ENCODE assay signal across 20 cellular contexts in genomic region chr10:71094712-71095390, GRCh38.
DNase-seq lines count a peak whose midpoint lies in the region; ATAC-seq and TF ChIP-seq lines count a peak whose summit lies in the region.
"Had no signal": no experiment of that assay in that cellular context is flagged by ENCODE, and none has a peak within 500 bp of the region (broad histone marks: within the 10 kb centered on the region; RNA-seq: fewer than 3 reads in every experiment).

No MANE protein-coding gene starts in this region.

- POLR2A ChIA-PET in Caco-2 (lab: Charles Lee) = no interaction called here

- no peak overlapping the region for H3K27ac ChIP-seq in epithelial cell of prostate
- H3K27ac ChIP-seq: BLaER1, lower lobe of right lung, tibial nerve had no signal

- TF ChIP-seq CTCF in Caco-2 (IDR thresholded peaks at IDR 0.05; ENCODE audit: insufficient read depth in 1 of 2, low read depth in 1 of 2, low read length in 1 of 2, severe bottlenecking in 1 of 2, unreplicated experiment in 1 of 2) = no peak

- no TSS peak for BruUV-seq in Caco-2 (replicated peaks; lab: Mats Ljungman, UMichigan)

- no peaks in the 10 kb centered on the region for H3K9me3 ChIP-seq in Caco-2
- H3K9me3 ChIP-seq: lower lobe of right lung, tibial nerve had no signal

- H3K4me1 ChIP-seq in Caco-2 = no peaks in the 10 kb centered on the region
- H3K4me1 ChIP-seq: BLaER1, lower lobe of right lung, tibial nerve had no signal

- CTCF ChIA-PET in Caco-2 (lab: Charles Lee) = interaction anchor here (0.7 kb wide), 1 partner anchor 61 kb away, joined by 3 read pairs; no protein-coding TSS in a partner anchor

- no peaks in the 10 kb centered on the region for H3K27me3 ChIP-seq in Caco-2 (replicated peaks; ENCODE audit: control insufficient read depth, insufficient read depth, low read length)
- H3K27me3 ChIP-seq: BLaER1, tibial nerve had no signal

- no peak for DNase-seq in activated CD4-positive, CD25-positive, alpha-beta regulatory T cell (lab: John Stamatoyannopoulos, UW)
- DNase-seq in stimulated activated CD4-positive, alpha-beta T cell treated with anti-CD3 and anti-CD28 coated beads, Interleukin-15, amount 100 ng/mL, for 48 hours (ENCODE audit: low read depth in 2 of 2) = peak; percentile 10 to 19
- no peak for DNase-seq in stimulated activated CD4-positive, alpha-beta T cell treated with anti-CD3 and anti-CD28 coated beads, Interleukin-4, amount 100 ng/mL, for 4 hours
- peak; percentile 64 for DNase-seq in epithelial cell of prostate (ENCODE audit: low read depth, low spot score)
- DNase-seq in stimulated activated naive CD8-positive, alpha-beta T cell treated with anti-CD3 and anti-CD28 coated beads, Interleukin-15, amount 100 ng/mL, for 72 hours = peak; percentile 18 to 63
- DNase-seq in Caco-2 = no peak
- no peak for DNase-seq in hepatic stellate cell (ENCODE audit: low spot score)
- DNase-seq: 8988T, dermis blood vessel endothelial cell, erythroblast, GDM1, KBM-7, lower lobe of right lung, NCI-H2081 treated with DMSO at 0.1 percent for 48 hours, NCI-H510A treated with DMSO at 0.1 percent for 48 hours had no signal

- H3K36me3 ChIP-seq in Caco-2 (ENCODE audit: control insufficient read depth, insufficient read depth, low read length) = no peaks in the 10 kb centered on the region
- H3K36me3 ChIP-seq: BLaER1, lower lobe of right lung, tibial nerve had no signal

- peaks cover 39% of the 10 kb centered on the region for H3K27me3 Mint-ChIP-seq in stimulated activated naive CD8-positive, alpha-beta T cell treated with anti-CD3 and anti-CD28 coated beads, Interleukin-15, amount 100 ng/mL, for 72 hours
- H3K27me3 Mint-ChIP-seq in Caco-2 (ENCODE audit: insufficient read depth, unreplicated experiment) = peaks cover 24% of the 10 kb centered on the region

- peak; percentile 93 to 97 for ATAC-seq in activated CD4-positive, CD25-positive, alpha-beta regulatory T cell treated with anti-CD3 and anti-CD28 coated beads, Interleukin-2, amount 50 U/mL, for 24 hours
- ATAC-seq in stimulated activated naive CD8-positive, alpha-beta T cell treated with anti-CD3 and anti-CD28 coated beads, Interleukin-15, amount 100 ng/mL, for 72 hours = peak; percentile 99
- ATAC-seq: HCT116, lower lobe of right lung had no signal

- intact Hi-C loops in Caco-2 (cut with micrococcal nuclease; ENCODE audit: unreplicated experiment) = no loop called here

- H3K4me1 Mint-ChIP-seq in stimulated activated naive CD8-positive, alpha-beta T cell treated with anti-CD3 and anti-CD28 coated beads, Interleukin-15, amount 100 ng/mL, for 72 hours = peaks cover 12% of the 10 kb centered on the region
- no peaks in the 10 kb centered on the region for H3K4me1 Mint-ChIP-seq in Caco-2 (ENCODE audit: low read depth, unreplicated experiment)

- H3K4me3 ChIP-seq in Caco-2 (ENCODE audit: low read depth, low read length) = no peak overlapping the region
- H3K4me3 ChIP-seq: BLaER1, lower lobe of right lung, tibial nerve had no signal

- no peak overlapping the region for H3K4me3 Mint-ChIP-seq in stimulated activated naive CD8-positive, alpha-beta T cell treated with anti-CD3 and anti-CD28 coated beads, Interleukin-15, amount 100 ng/mL, for 72 hours
- no peak overlapping the region for H3K4me3 Mint-ChIP-seq in Caco-2 (ENCODE audit: unreplicated experiment)
- H3K4me3 Mint-ChIP-seq: activated naive CD8-positive, alpha-beta T cell had no signal

- no peaks in the 10 kb centered on the region for H3K36me3 Mint-ChIP-seq in Caco-2 (ENCODE audit: insufficient read depth, unreplicated experiment)
- H3K36me3 Mint-ChIP-seq: activated naive CD8-positive, alpha-beta T cell had no signal

- H3K9me3 Mint-ChIP-seq in stimulated activated naive CD8-positive, alpha-beta T cell treated with anti-CD3 and anti-CD28 coated beads, Interleukin-15, amount 100 ng/mL, for 72 hours = peaks cover 0 to 10% of the 10 kb centered on the region in 2 donors
- H3K9me3 Mint-ChIP-seq in Caco-2 (ENCODE audit: unreplicated experiment) = peaks cover 9% of the 10 kb centered on the region

- H3K27ac Mint-ChIP-seq in stimulated activated naive CD8-positive, alpha-beta T cell treated with anti-CD3 and anti-CD28 coated beads, Interleukin-15, amount 100 ng/mL, for 72 hours = peak overlapping the region; percentile 75 to 92
- H3K27ac Mint-ChIP-seq in Caco-2 (ENCODE audit: unreplicated experiment) = no peak overlapping the region
- H3K27ac Mint-ChIP-seq: activated naive CD8-positive, alpha-beta T cell had no signal

Comparison
In these comparisons a context has a peak if more than half of its experiments do, and no peak if none do; other contexts are left out.
1. DNase-seq: peak in stimulated activated CD4-positive, alpha-beta T cell treated with anti-CD3 and anti-CD28 coated beads, Interleukin-15, amount 100 ng/mL, for 48 hours (2 of 2), epithelial cell of prostate (single experiment) and stimulated activated naive CD8-positive, alpha-beta T cell treated with anti-CD3 and anti-CD28 coated beads, Interleukin-15, amount 100 ng/mL, for 72 hours (2 of 2); none in activated CD4-positive, CD25-positive, alpha-beta regulatory T cell (0 of 4), stimulated activated CD4-positive, alpha-beta T cell treated with anti-CD3 and anti-CD28 coated beads, Interleukin-4, amount 100 ng/mL, for 4 hours (0 of 2), Caco-2 (0 of 2) and hepatic stellate cell (single experiment).